Comparison of ENCODE assay signal across 8 cellular contexts in the genomic region with DNA sequence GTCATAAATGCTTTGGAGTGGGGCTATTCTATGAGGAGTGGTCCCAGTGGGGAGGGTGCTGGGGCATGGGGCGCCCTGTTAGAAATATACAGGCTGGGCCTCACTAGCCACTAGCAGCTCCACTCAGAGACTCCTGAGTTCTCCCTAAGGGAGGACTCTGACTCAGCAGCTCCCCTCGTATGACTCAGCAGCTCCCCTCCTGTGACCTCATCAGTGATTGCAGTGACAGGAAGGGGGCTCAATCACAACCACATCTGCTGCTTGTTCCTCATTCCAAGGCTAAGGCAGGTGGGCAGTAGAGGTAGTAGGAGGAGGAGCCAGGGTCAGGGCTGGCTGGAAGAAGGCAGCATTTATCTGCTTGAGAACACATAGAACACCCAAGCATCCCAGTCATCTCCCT. TPM values are rescaled to one million over a fixed set of nuclear protein-coding genes. Genes with fewer than 3 reads are reported as not detected.
DNase-seq lines count a peak whose midpoint lies in the region; ATAC-seq, FAIRE-seq and TF ChIP-seq lines count a peak whose summit lies in the region.

No MANE protein-coding gene starts in this region.

- H3K4me2 ChIP-seq in A549: peak overlapping the region; percentile 49
- H3K4me2 ChIP-seq in Karpas-422 (ENCODE audit: low read depth, low read length, poor library complexity, severe bottlenecking): no peak overlapping the region

- CTCF ChIA-PET in A549 (lab: Yijun Ruan, JAX): interaction anchor here (1.3 kb wide), 1 partner anchor 13 kb away, joined by 3 read pairs; no protein-coding TSS in a partner anchor

- FAIRE-seq in A549 (lab: Jason Lieb, UNC): peak; percentile 73

- H3K4me1 ChIP-seq in A549: peaks cover 12% of the 10 kb centered on the region
- peaks cover 22% of the 10 kb centered on the region for H3K4me1 ChIP-seq in Karpas-422 (ENCODE audit: low read length)

- H3K4me3 ChIP-seq in A549: no peak overlapping the region
- H3K4me3 ChIP-seq in Karpas-422 (ENCODE audit: low read length): no peak overlapping the region

- peaks cover 76% of the 10 kb centered on the region for H3K36me3 ChIP-seq in Karpas-422 (ENCODE audit: insufficient read depth, low read length)

- TF ChIP-seq RAD21 in A549 (conservative IDR thresholded peaks at IDR 0.05 in 1 of 2, IDR thresholded peaks at IDR 0.05 in 1 of 2): no peak

- peaks cover 11% of the 10 kb centered on the region for H3K79me2 ChIP-seq in Karpas-422 (ENCODE audit: low read length)

- no peak for TF ChIP-seq EP300 in A549 (IDR thresholded peaks at IDR 0.05)

- H3K27ac ChIP-seq in A549: peak overlapping the region; percentile 69 to 79
- peak overlapping the region; percentile 65 for H3K27ac ChIP-seq in Karpas-422 (ENCODE audit: low read length)

- H2AFZ ChIP-seq in Karpas-422 (ENCODE audit: low read length): no peak overlapping the region

- no peaks in the 10 kb centered on the region for H3K9me2 ChIP-seq in Karpas-422 (replicated peaks; ENCODE audit: insufficient read depth, low read length)

- H3K9me3 ChIP-seq in A549: peaks cover 17% of the 10 kb centered on the region
- H3K9me3 ChIP-seq in Karpas-422 (ENCODE audit: low read length): no peaks in the 10 kb centered on the region

- no peak for TF ChIP-seq POLR2A in A549 (IDR thresholded peaks at IDR 0.05; ENCODE audit: low read length)

- TF ChIP-seq CTCF in A549 (IDR thresholded peaks at IDR 0.05): no peak

- 8% methylated on average over 2 of the region's 2 CpGs for WGBS in A549 (ENCODE audit: missing lambda C conversion rate)

- POLR2A ChIA-PET in A549 (lab: Yijun Ruan, JAX): interaction anchor here (0.5 kb wide), 1 partner anchor 8 kb away, joined by 4 read pairs; no protein-coding TSS in a partner anchor

- H3K9ac ChIP-seq in Karpas-422 (ENCODE audit: low read length): no peak overlapping the region

- DNase-seq in A549 (ENCODE audit: low read depth in 1 of 2, low spot score in 1 of 2) (peak; percentile 70 to 80), Karpas-422 (peak; percentile 81), activated T-cell treated with anti-CD3 and anti-CD28 coated beads for 4 hours (peak; percentile 33), kidney glomerular epithelial cell (lab: John Stamatoyannopoulos, UW) (peak; percentile 19), left colon (no peak), pons (ENCODE audit: low spot score) (no peak), NCI-H128 (lab: John Stamatoyannopoulos, UW; ENCODE audit: unreplicated experiment) (no peak)

- intact Hi-C loops in left colon (cut with DNase I, micrococcal nuclease): no loop called here

- ATAC-seq in A549 (peak; percentile 92 to 95), GM18907 (IDR thresholded peaks at IDR 0.05; ENCODE audit: unreplicated experiment) (peak; percentile 71), left colon (no peak)

- H4K20me1 ChIP-seq in Karpas-422 (ENCODE audit: insufficient read depth, low read depth, low read length): peaks cover 16% of the 10 kb centered on the region; the same call in 1 of the 2 replicates

- H3K27me3 ChIP-seq in Karpas-422 (ENCODE audit: low read length): no peaks in the 10 kb centered on the region

TF ChIP-seq in A549, 52 proteins besides CTCF, POLR2A, EP300 and RAD21:
- TF ChIP-seq, protein P1, sequence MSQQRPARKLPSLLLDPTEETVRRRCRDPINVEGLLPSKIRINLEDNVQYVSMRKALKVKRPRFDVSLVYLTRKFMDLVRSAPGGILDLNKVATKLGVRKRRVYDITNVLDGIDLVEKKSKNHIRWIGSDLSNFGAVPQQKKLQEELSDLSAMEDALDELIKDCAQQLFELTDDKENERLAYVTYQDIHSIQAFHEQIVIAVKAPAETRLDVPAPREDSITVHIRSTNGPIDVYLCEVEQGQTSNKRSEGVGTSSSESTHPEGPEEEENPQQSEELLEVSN (IDR thresholded peaks at IDR 0.05; ENCODE audit: borderline replicate concordance, low read depth): no peak
- TF ChIP-seq, protein P2, sequence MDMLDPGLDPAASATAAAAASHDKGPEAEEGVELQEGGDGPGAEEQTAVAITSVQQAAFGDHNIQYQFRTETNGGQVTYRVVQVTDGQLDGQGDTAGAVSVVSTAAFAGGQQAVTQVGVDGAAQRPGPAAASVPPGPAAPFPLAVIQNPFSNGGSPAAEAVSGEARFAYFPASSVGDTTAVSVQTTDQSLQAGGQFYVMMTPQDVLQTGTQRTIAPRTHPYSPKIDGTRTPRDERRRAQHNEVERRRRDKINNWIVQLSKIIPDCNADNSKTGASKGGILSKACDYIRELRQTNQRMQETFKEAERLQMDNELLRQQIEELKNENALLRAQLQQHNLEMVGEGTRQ (IDR thresholded peaks at IDR 0.05): no peak
- peak; percentile 89 for TF ChIP-seq MAFK (IDR thresholded peaks at IDR 0.05; ENCODE audit: partially characterized antibody)
- no peak for TF ChIP-seq CEBPB (IDR thresholded peaks at IDR 0.05)
- no peak for TF ChIP-seq RFX5 (IDR thresholded peaks at IDR 0.05)
- TF ChIP-seq ESRRA (IDR thresholded peaks at IDR 0.05; ENCODE audit: borderline replicate concordance, low read length): no peak
- no peak for TF ChIP-seq PHF8 (IDR thresholded peaks at IDR 0.05; ENCODE audit: borderline replicate concordance, low read depth)
- TF ChIP-seq NFE2L2 (conservative IDR thresholded peaks at IDR 0.05; ENCODE audit: low read length): peak; percentile 31; the same call in 1 of the 2 replicates
- TF ChIP-seq JUNB (IDR thresholded peaks at IDR 0.05): 0 out of 2 replicates have a peak, but pooled peaks have one; percentile 30
- TF ChIP-seq KDM1A (IDR thresholded peaks at IDR 0.05; ENCODE audit: low read depth): no peak
- no peak for TF ChIP-seq SREBF2 (IDR thresholded peaks at IDR 0.05)
- no peak for TF ChIP-seq FOSL2 (IDR thresholded peaks at IDR 0.05)
- TF ChIP-seq FOSL2 (CRISPR knock-in tag; IDR thresholded peaks at IDR 0.05): peak; percentile 85
- no peak for TF ChIP-seq MAZ (IDR thresholded peaks at IDR 0.05; ENCODE audit: borderline replicate concordance, low read depth, low read length)

RNA-seq across cellular contexts. Expression of a gene that starts 28.0 kb away (rescaled TPM):
- polyA plus RNA-seq in A549 (2011; rRNA removed) (18.8 and 21.4 TPM in 2 replicates), A549 (2017; fragmentation: RNase III; extraction: RNeasy Plus Mini Kit Qiagen cat#74134 plus additional on column Dnase treatment) (12.2 to 12.9 TPM (median 12.5 TPM) in 3 replicates)
- polyA plus RNA-seq in A549 (2012; cell fraction: cytosol; rRNA removed): 8.0 and 10.2 TPM in 2 replicates
- 5.4 and 7.4 TPM in 2 replicates for polyA plus RNA-seq in A549 (2012; cell fraction: nucleus; rRNA removed)
- 15.9 and 17.4 TPM in 2 replicates for polyA minus RNA-seq in A549 (2011; rRNA and poly(A)+ RNA removed)
- 171 and 190 TPM in 2 replicates for total RNA-seq in Karpas-422 (2014; rRNA removed; shearing (Covaris generic); ENCODE audit: low replicate concordance)
- total RNA-seq in left colon: 1 to 10 TPM; 1.9 to 5.9 TPM

Comparison
In these comparisons a context has a peak if more than half of its experiments do, and no peak if none do; other contexts are left out.
1. DNase-seq: peak in A549 (2 of 2), Karpas-422 (single experiment), activated T-cell treated with anti-CD3 and anti-CD28 coated beads for 4 hours (single experiment) and kidney glomerular epithelial cell (single experiment); none in left colon (0 of 2), pons (single experiment) and NCI-H128 (single experiment).
2. RNA of a gene that starts 28.0 kb away (total RNA-seq): 171 to 190 TPM in Karpas-422; 1.9 to 5.9 TPM in left colon; every median in the first group is over 10 times any median in the second.